ENCODE assay signal across 19 cellular contexts in genomic region chr10:12509016-12509793, GRCh38.
DNase-seq lines count a peak whose midpoint lies in the region; ATAC-seq and TF ChIP-seq lines count a peak whose summit lies in the region.
"Had no signal": no experiment of that assay in that cellular context is flagged by ENCODE, and none has a peak within 500 bp of the region (broad histone marks: within the 10 kb centered on the region; RNA-seq: fewer than 3 reads in every experiment).

No MANE protein-coding gene starts in this region.

- H3K9me3 Mint-ChIP-seq in natural killer cell, result no peaks in the 10 kb centered on the region
- H3K9me3 Mint-ChIP-seq in natural killer cell treated with Interleukin-12 subunit alpha and Interleukin-12 subunit beta and Interleukin-15 and Interleukin-18, amount 100 ng/mL, for 72 hours, result no peaks in the 10 kb centered on the region
- H3K9me3 Mint-ChIP-seq in immature natural killer cell, result no peaks in the 10 kb centered on the region
- H3K9me3 Mint-ChIP-seq: GM23338; T-helper 2 cell treated with Interferon-gamma antibody and Interleukin-4, amounts not matched to agents 5 μg/mL and 100 μg/mL, for 36 hours had no signal

- peak overlapping the region; percentile 20 for H3K27ac ChIP-seq in KOPT-K1 (ENCODE audit: low read depth, low read length, poor library complexity, severe bottlenecking)
- H3K27ac ChIP-seq: BLaER1, brain microvascular endothelial cell, parathyroid adenoma had no signal

- ATAC-seq in natural killer cell, result no peak
- ATAC-seq in natural killer cell treated with Interleukin-12 subunit alpha and Interleukin-12 subunit beta and Interleukin-15 and Interleukin-18, amount 100 ng/mL, for 72 hours, result no peak
- ATAC-seq: GM23338, mucosa of descending colon had no signal

- H3K4me3 Mint-ChIP-seq in natural killer cell (peak overlapping the region; percentile 37), immature natural killer cell (peak overlapping the region in 3 of 5 donors; percentile 8 to 81 (median 77))
- H3K4me3 Mint-ChIP-seq in natural killer cell treated with Interleukin-12 subunit alpha and Interleukin-12 subunit beta and Interleukin-15 and Interleukin-18, amount 100 ng/mL, for 72 hours, result no peak overlapping the region
- H3K4me3 Mint-ChIP-seq: GM23338; T-helper 2 cell treated with Interferon-gamma antibody and Interleukin-4, amounts not matched to agents 5 μg/mL and 100 μg/mL, for 36 hours had no signal

- H3K4me1 Mint-ChIP-seq in natural killer cell, result peaks cover 78 to 79% of the 10 kb centered on the region in 2 donors
- H3K4me1 Mint-ChIP-seq in natural killer cell treated with Interleukin-12 subunit alpha and Interleukin-12 subunit beta and Interleukin-15 and Interleukin-18, amount 100 ng/mL, for 72 hours (ENCODE audit: low read depth in 2 of 2), result peaks cover 51 to 65% of the 10 kb centered on the region in 2 donors
- peaks cover 76 to 79% of the 10 kb centered on the region in 2 donors for H3K4me1 Mint-ChIP-seq in immature natural killer cell

- H3K27me3 Mint-ChIP-seq in natural killer cell (ENCODE audit: low read depth in 2 of 2) (no peaks in the 10 kb centered on the region), immature natural killer cell (ENCODE audit: low read depth in 3 of 3) (peaks cover 0 to 5% (median 2%) of the 10 kb centered on the region in 3 donors)
- H3K27me3 Mint-ChIP-seq in natural killer cell treated with Interleukin-12 subunit alpha and Interleukin-12 subunit beta and Interleukin-15 and Interleukin-18, amount 100 ng/mL, for 72 hours, result peaks cover 0 to 2% of the 10 kb centered on the region in 2 donors

- H3K27ac Mint-ChIP-seq in natural killer cell (no peak overlapping the region), immature natural killer cell (no peak overlapping the region)
- H3K27ac Mint-ChIP-seq in natural killer cell treated with Interleukin-12 subunit alpha and Interleukin-12 subunit beta and Interleukin-15 and Interleukin-18, amount 100 ng/mL, for 72 hours, result no peak overlapping the region
- H3K27ac Mint-ChIP-seq: GM23338; T-helper 2 cell treated with Interferon-gamma antibody and Interleukin-4, amounts not matched to agents 5 μg/mL and 100 μg/mL, for 36 hours had no signal

- TF ChIP-seq CTCF in natural killer cell (IDR thresholded peaks at IDR 0.05), result no peak

- H3K9me3 ChIP-seq in KOPT-K1 (ENCODE audit: insufficient read depth, low read length, poor library complexity, severe bottlenecking), result no peaks in the 10 kb centered on the region
- H3K9me3 ChIP-seq: BLaER1, mucosa of descending colon had no signal

- intact Hi-C loops in natural killer cell (cut with micrococcal nuclease), result no loop called here

- no peaks in the 10 kb centered on the region for H3K36me3 ChIP-seq in KOPT-K1 (ENCODE audit: insufficient read depth, low read length)
- H3K36me3 ChIP-seq: brain microvascular endothelial cell had no signal

- H3K36me3 Mint-ChIP-seq in natural killer cell, result no peaks in the 10 kb centered on the region
- H3K36me3 Mint-ChIP-seq in natural killer cell treated with Interleukin-12 subunit alpha and Interleukin-12 subunit beta and Interleukin-15 and Interleukin-18, amount 100 ng/mL, for 72 hours, result no peaks in the 10 kb centered on the region
- peaks cover 0 to 6% (median 4%) of the 10 kb centered on the region in 3 donors for H3K36me3 Mint-ChIP-seq in immature natural killer cell

- DNase-seq in natural killer cell, result no peak
- no peak for DNase-seq in natural killer cell treated with Interleukin-12 subunit alpha and Interleukin-12 subunit beta and Interleukin-15 and Interleukin-18, amount 100 ng/mL, for 72 hours (ENCODE audit: low spot score)
- DNase-seq in immature natural killer cell, result no peak
- peak; percentile 20 for DNase-seq in ureter (ENCODE audit: low spot score)
- DNase-seq in CD1c-positive myeloid dendritic cell (ENCODE audit: extremely low spot score), result no peak
- no peak for DNase-seq in NAMALWA (ENCODE audit: low spot score)
- DNase-seq: activated CD4-positive, alpha-beta T cell treated with anti-CD3 and anti-CD28 coated beads, Interleukin-2, amount 50 U/mL, for 1 hour; brain microvascular endothelial cell; DMS79; hippocampal formation; mucosa of descending colon; NCI-H1694 treated with DMSO at 0.1 percent for 48 hours; NCI-H510A; small intestine had no signal
